In genomic region chr5:80592105-80592504, GRCh38 we compare ENCODE assay signal across 15 cellular contexts. TPM values are rescaled to one million over a fixed set of nuclear protein-coding genes. Genes with fewer than 3 reads are reported as not detected.
DNase-seq lines count a peak whose midpoint lies in the region.
"Had no signal": no experiment of that assay in that cellular context is flagged by ENCODE, and none has a peak within 500 bp of the region (broad histone marks: within the 10 kb centered on the region; RNA-seq: fewer than 3 reads in every experiment).

No MANE protein-coding gene starts in this region.

- no peak overlapping the region for H3K27ac ChIP-seq in Karpas-422 (ENCODE audit: low read length)

- H3K4me2 ChIP-seq in Karpas-422 (ENCODE audit: low read depth, low read length, poor library complexity, severe bottlenecking), result no peak overlapping the region

- H3K27me3 ChIP-seq in Karpas-422 (ENCODE audit: low read length), result no peaks in the 10 kb centered on the region; the same call in 1 of the 2 replicates

- H3K36me3 ChIP-seq in Karpas-422 (ENCODE audit: insufficient read depth, low read length), result no peaks in the 10 kb centered on the region

- no peaks in the 10 kb centered on the region for H3K9me3 ChIP-seq in Karpas-422 (ENCODE audit: low read length)

- H3K79me2 ChIP-seq in Karpas-422 (ENCODE audit: low read length), result no peaks in the 10 kb centered on the region

- DNase-seq in Karpas-422 (no peak), astrocyte of the hippocampus (ENCODE audit: low read depth, low spot score) (peak; percentile 11), kidney tubule cell (ENCODE audit: low spot score) (peak; percentile 71), renal cortical epithelial cell (ENCODE audit: low read depth) (peak; percentile 69), SIG-M5 treated with dmso at 0.1 percent for 504 hours (lab: John Stamatoyannopoulos, UW; ENCODE audit: unreplicated experiment) (no peak), cortex of kidney (lab: John Stamatoyannopoulos, UW) (no peak)
- DNase-seq in activated T-cell treated with anti-CD3 and anti-CD28 coated beads, Interleukin-2, amount 50 U/mL, for 48 hours, result no peak
- DNase-seq: C1 segment of cervical spinal cord; Calu3; CD4-positive, alpha-beta T cell; DMS 273 treated with DMSO at 0.1 percent for 48 hours; HCEC 1CT; HFFc6 had no signal

- no peaks in the 10 kb centered on the region for H3K9me2 ChIP-seq in Karpas-422 (replicated peaks; ENCODE audit: insufficient read depth, low read length)

- H3K4me1 ChIP-seq in Karpas-422 (ENCODE audit: low read length), result no peaks in the 10 kb centered on the region

- no peak overlapping the region for H3K9ac ChIP-seq in Karpas-422 (ENCODE audit: low read length)

- H2AFZ ChIP-seq in Karpas-422 (ENCODE audit: low read length), result peak overlapping the region; percentile 17; the same call in 1 of the 2 replicates

- no peaks in the 10 kb centered on the region for H4K20me1 ChIP-seq in Karpas-422 (ENCODE audit: insufficient read depth, low read depth, low read length)

- no peak overlapping the region for H3K4me3 ChIP-seq in Karpas-422 (ENCODE audit: low read length)

RNA-seq across cellular contexts. Expression of gene ANKRD34B, which starts 22.0 kb away (rescaled TPM):
- total RNA-seq in Karpas-422 (2014; rRNA removed; shearing (Covaris generic); ENCODE audit: low replicate concordance), result not detected in 2 replicates
- 4.4 and 4.5 TPM in 2 replicates for total RNA-seq in renal cortical epithelial cell
- total RNA-seq: A172; B cell; CD4-positive, alpha-beta T cell; HFFc6 had no signal

Comparison
In these comparisons a context has a peak if more than half of its experiments do, and no peak if none do; other contexts are left out.
1. DNase-seq: peak in astrocyte of the hippocampus (single experiment), kidney tubule cell (single experiment) and renal cortical epithelial cell (single experiment); none in Karpas-422 (single experiment), SIG-M5 treated with dmso at 0.1 percent for 504 hours (single experiment), cortex of kidney (single experiment) and activated T-cell treated with anti-CD3 and anti-CD28 coated beads, Interleukin-2, amount 50 U/mL, for 48 hours (0 of 2).